ENCODE assay signal across 1 cellular context in the genomic region with DNA sequence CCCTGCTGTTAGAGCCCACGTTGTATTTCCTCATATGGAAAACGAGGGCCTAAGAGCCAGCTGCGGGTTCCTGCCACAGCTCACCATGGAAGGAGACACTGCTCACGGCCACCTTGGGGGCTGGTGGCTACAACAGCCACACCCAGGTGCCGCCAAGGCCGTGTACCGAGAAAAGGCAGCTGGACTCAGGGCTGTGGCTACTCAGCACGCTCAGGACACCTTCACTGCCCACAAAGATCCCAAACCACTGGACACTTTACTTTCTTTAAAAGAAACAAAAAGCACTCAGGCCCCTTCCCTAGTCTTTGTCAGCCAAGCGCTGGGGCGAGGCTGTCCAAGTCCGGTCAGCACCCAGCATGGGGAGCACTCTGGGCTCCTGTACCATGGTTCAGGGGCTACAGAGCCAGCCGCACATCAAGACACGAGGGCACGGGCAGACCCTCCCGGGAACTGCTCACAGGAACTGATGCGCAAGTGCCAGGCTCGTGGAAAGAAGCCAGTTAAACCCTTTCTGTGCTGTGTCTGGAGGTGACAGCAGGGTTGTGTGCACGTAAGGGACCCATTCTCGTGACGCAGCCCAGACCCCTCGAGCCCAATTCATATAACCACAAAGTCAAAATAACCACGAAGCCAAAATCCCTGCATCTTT.
TF ChIP-seq lines count a peak whose summit lies in the region.

No MANE protein-coding gene starts in this region.

TF ChIP-seq in SK-N-SH treated with all-trans-retinoic acid at 6 μM for 48 hours, 23 proteins besides CTCF, POLR2A, EP300 and RAD21 (continued from another document):
- TF ChIP-seq TOX (CRISPR knock-in tag; IDR thresholded peaks at IDR 0.05; ENCODE audit: borderline replicate concordance): no peak
- TF ChIP-seq ISL1 (CRISPR knock-in tag; IDR thresholded peaks at IDR 0.05): no peak
- TF ChIP-seq PPARA (CRISPR knock-in tag; IDR thresholded peaks at IDR 0.05; ENCODE audit: borderline replicate concordance): no peak
- TF ChIP-seq ZFP3 (CRISPR knock-in tag; IDR thresholded peaks at IDR 0.05): no peak
- TF ChIP-seq BACH2 (CRISPR knock-in tag; IDR thresholded peaks at IDR 0.05; ENCODE audit: borderline replicate concordance): no peak
- no peak for TF ChIP-seq POU6F1 (CRISPR knock-in tag; IDR thresholded peaks at IDR 0.05; ENCODE audit: borderline replicate concordance, low read depth)
- TF ChIP-seq TSHZ2 (CRISPR knock-in tag; IDR thresholded peaks at IDR 0.05): no peak
